8 cellular contexts compared by ENCODE assay signal in genomic region chr5:43555895-43556606, GRCh38. TPM values are rescaled to one million over a fixed set of nuclear protein-coding genes. Genes with fewer than 3 reads are reported as not detected.
DNase-seq lines count a peak whose midpoint lies in the region; ATAC-seq and TF ChIP-seq lines count a peak whose summit lies in the region.

No MANE protein-coding gene starts in this region.

- no peaks in the 10 kb centered on the region for H3K9me3 Mint-ChIP-seq in activated naive CD4-positive, alpha-beta T cell treated with anti-CD3 and anti-CD28 coated beads, Interleukin-2, amount 50 U/mL, for 72 hours
- no peaks in the 10 kb centered on the region for H3K9me3 Mint-ChIP-seq in type B pancreatic cell

- WGBS in heart left ventricle, 4 donors: 0 to 1% (median 1%) methylated on average over 25 to 44 of the region's 44 CpGs

- H3K27me3 ChIP-seq in heart left ventricle: peaks cover 0 to under 1% (median 0%) of the 10 kb centered on the region in 9 donors

- peak overlapping the region; percentile 66 to 95 (median 85) for H3K4me3 ChIP-seq in heart left ventricle

- H3K36me3 Mint-ChIP-seq in activated naive CD4-positive, alpha-beta T cell treated with anti-CD3 and anti-CD28 coated beads, Interleukin-2, amount 50 U/mL, for 72 hours: peaks cover under 1 to 6% of the 10 kb centered on the region in 2 donors
- peaks cover 5% of the 10 kb centered on the region for H3K36me3 Mint-ChIP-seq in type B pancreatic cell

- H3K4me3 Mint-ChIP-seq in type B pancreatic cell: no peak overlapping the region

- H3K4me1 ChIP-seq in heart left ventricle: peaks cover 4 to 56% (median 39%) of the 10 kb centered on the region in 12 donors

- no peaks in the 10 kb centered on the region for H3K9me3 ChIP-seq in heart left ventricle

- POLR2A ChIA-PET in RWPE1 (lab: Yijun Ruan, JAX; ENCODE audit: low non-redundant PET): no interaction called here

- DNase-seq in AML-193 (lab: John Stamatoyannopoulos, UW) (peak; percentile 21 to 36), HT-29 (ENCODE audit: low spot score) (peak; percentile 71), RWPE1 (ENCODE audit: low spot score) (peak; percentile 60), heart left ventricle (peak; percentile 62 to 83 (median 73)), pons (ENCODE audit: low spot score) (peak; percentile 30), type B pancreatic cell (ENCODE audit: extremely low spot score, unreplicated experiment) (peak; percentile 82)
- DNase-seq in activated naive CD4-positive, alpha-beta T cell treated with anti-CD3 and anti-CD28 coated beads, Interleukin-2, amount 50 U/mL, for 72 hours (ENCODE audit: low spot score in 2 of 2): peak; percentile 46 to 80

- H3K4me1 Mint-ChIP-seq in type B pancreatic cell (ENCODE audit: unreplicated experiment): peaks cover 4% of the 10 kb centered on the region

- peak overlapping the region; percentile 89 to 96 for H3K27ac Mint-ChIP-seq in activated naive CD4-positive, alpha-beta T cell treated with anti-CD3 and anti-CD28 coated beads, Interleukin-2, amount 50 U/mL, for 72 hours
- no peak overlapping the region for H3K27ac Mint-ChIP-seq in type B pancreatic cell

- peak; percentile 1 for ATAC-seq in GM19372 (IDR thresholded peaks at IDR 0.05; ENCODE audit: low read depth, unreplicated experiment)
- ATAC-seq in activated naive CD4-positive, alpha-beta T cell treated with anti-CD3 and anti-CD28 coated beads, Interleukin-2, amount 50 U/mL, for 72 hours: peak in 1 of 2 donors; percentile 67
- peak; percentile 63 to 74 (median 67) for ATAC-seq in heart left ventricle

- TF ChIP-seq CTCF in RWPE1 (conservative IDR thresholded peaks at IDR 0.05; ENCODE audit: low read depth) (no peak), heart left ventricle (IDR thresholded peaks at IDR 0.05) (no peak), type B pancreatic cell (conservative IDR thresholded peaks at IDR 0.05) (no peak)

- no peaks in the 10 kb centered on the region for H3K27me3 Mint-ChIP-seq in type B pancreatic cell

- TF ChIP-seq POLR2A in heart left ventricle (IDR thresholded peaks at IDR 0.05): no peak

- intact Hi-C loops in heart left ventricle (cut with DNase I): loop anchor here in 9 of 10 donors (2.0 to 5.0 kb wide), 4 partner anchors 39 to 74 kb away; partner anchors contain the start of genes NNT (in 9 of the 9) and TMEM267 (in 2 of the 9)

- peaks cover 0 to 40% (median 36%) of the 10 kb centered on the region in 9 donors for H3K36me3 ChIP-seq in heart left ventricle

- CTCF ChIA-PET in RWPE1 (lab: Yijun Ruan, JAX): interaction anchor here (0.7 to 1.0 kb wide), 2 partner anchors 9 to 180 kb away, joined by 3 to 4 read pairs; no protein-coding TSS in a partner anchor

- H3K27ac ChIP-seq in RWPE1 (peak overlapping the region; percentile 92), heart left ventricle (peak overlapping the region; percentile 89 to 99 (median 98))

RNA-seq across cellular contexts. Expression of gene PAIP1, which starts 0.8 kb away (rescaled TPM):
- total RNA-seq in HT-29 (2014; rRNA removed; shearing (Covaris generic)): 77.0 and 92.9 TPM in 2 replicates
- total RNA-seq in activated naive CD4-positive, alpha-beta T cell treated with anti-CD3 and anti-CD28 coated beads, Interleukin-2, amount 50 U/mL, for 72 hours: 10 to 100 TPM; 19.1 to 44.6 TPM
- total RNA-seq in heart left ventricle (100 to 1,000 TPM in 8 of 9 donors, 10 to 100 TPM in 1; 99.8 to 173 (median 140) TPM), type B pancreatic cell (ENCODE audit: low replicate concordance) (79.9 and 95.5 TPM in 2 replicates)
- 100 to 1,000 TPM in 1 of 2 donors, 10 to 100 TPM in 1; 84.7 to 112 TPM for polyA plus RNA-seq in heart left ventricle

RNA-seq across cellular contexts. Expression of gene C5orf34, which starts 41.1 kb away (rescaled TPM):
- total RNA-seq in HT-29 (2014; rRNA removed; shearing (Covaris generic)): 2.5 and 3.8 TPM in 2 replicates
- 10 to 100 TPM; 12.4 to 24.2 TPM for total RNA-seq in activated naive CD4-positive, alpha-beta T cell treated with anti-CD3 and anti-CD28 coated beads, Interleukin-2, amount 50 U/mL, for 72 hours
- total RNA-seq in heart left ventricle (1 to 10 TPM in 2 of 9 donors, under 1 TPM in 7; 0.19 to 1.6 (median 0.60) TPM), type B pancreatic cell (ENCODE audit: low replicate concordance) (2.0 and 8.3 TPM in 2 replicates)
- under 1 TPM; 0.19 to 0.54 TPM for polyA plus RNA-seq in heart left ventricle

RNA-seq across cellular contexts. Expression of gene NNT, which starts 46.9 kb away (rescaled TPM):
- total RNA-seq in HT-29 (2014; rRNA removed; shearing (Covaris generic)): 17.5 and 21.0 TPM in 2 replicates
- total RNA-seq in activated naive CD4-positive, alpha-beta T cell treated with anti-CD3 and anti-CD28 coated beads, Interleukin-2, amount 50 U/mL, for 72 hours: 100 to 1,000 TPM in 1 of 2 donors, 10 to 100 TPM in 1; 89.6 to 174 TPM
- total RNA-seq in heart left ventricle (100 to 1,000 TPM; 206 to 631 (median 475) TPM), type B pancreatic cell (ENCODE audit: low replicate concordance) (61.1 and 80.4 TPM in 2 replicates)
- 100 to 1,000 TPM in 1 of 2 donors, 10 to 100 TPM in 1; 53.8 to 119 TPM for polyA plus RNA-seq in heart left ventricle

Comparison
In these comparisons a context has a peak if more than half of its experiments do, and no peak if none do; other contexts are left out.
1. DNase-seq: peak in every context shown above with its lines; median percentile 82 in type B pancreatic cell; 73 in heart left ventricle; 71 in HT-29; 63 in activated naive CD4-positive, alpha-beta T cell treated with anti-CD3 and anti-CD28 coated beads, Interleukin-2, amount 50 U/mL, for 72 hours; 60 in RWPE1; 30 in pons; 28 in AML-193.